Comparison of ENCODE assay signal across 10 cellular contexts in the genomic region with DNA sequence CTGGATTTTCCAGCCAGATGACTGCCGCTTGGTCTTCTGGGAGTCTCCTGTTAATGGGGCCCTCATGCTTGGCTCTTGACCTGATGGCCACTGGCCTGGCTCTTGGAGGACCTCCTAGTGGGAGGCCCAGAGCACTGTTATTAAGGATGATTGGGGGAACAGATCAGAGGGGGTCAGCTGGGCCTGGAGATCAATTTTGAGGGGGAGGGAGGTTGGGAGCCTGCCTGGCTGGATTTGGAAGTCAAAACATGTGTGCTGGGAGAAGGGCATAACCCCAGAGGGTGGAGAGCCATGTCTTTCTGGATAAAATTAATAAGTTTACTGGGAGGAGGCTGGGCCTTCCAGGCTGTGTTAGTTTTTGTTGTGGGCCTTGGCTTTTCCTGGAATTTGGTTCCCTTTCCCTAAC. TPM values are rescaled to one million over a fixed set of nuclear protein-coding genes. Genes with fewer than 3 reads are reported as not detected.
DNase-seq lines count a peak whose midpoint lies in the region; ATAC-seq and TF ChIP-seq lines count a peak whose summit lies in the region.
"Had no signal": no experiment of that assay in that cellular context is flagged by ENCODE, and none has a peak within 500 bp of the region (broad histone marks: within the 10 kb centered on the region; RNA-seq: fewer than 3 reads in every experiment).

No MANE protein-coding gene starts in this region.

- H3K9me3 ChIP-seq in thyroid gland: no peaks in the 10 kb centered on the region

- no peaks in the 10 kb centered on the region for H3K27me3 ChIP-seq in thyroid gland

- H3K4me3 Mint-ChIP-seq in T-helper 1 cell treated with Interleukin-12 subunit alpha and Interleukin-12 subunit beta and Interleukin-4 antibody, amounts not matched to agents 30 μg/mL and 1 μg/mL, for 36 hours: peak overlapping the region; percentile 74
- H3K4me3 Mint-ChIP-seq in MCF 10A (ENCODE audit: unreplicated experiment): peak overlapping the region; percentile 89
- H3K4me3 Mint-ChIP-seq in memory B cell: peak overlapping the region; percentile 45

- H3K36me3 ChIP-seq in thyroid gland: no peaks in the 10 kb centered on the region

- TF ChIP-seq CTCF in MCF 10A (IDR thresholded peaks at IDR 0.05; ENCODE audit: unreplicated experiment): no peak
- TF ChIP-seq CTCF in thyroid gland (IDR thresholded peaks at IDR 0.05): no peak

- peaks cover 16 to 22% of the 10 kb centered on the region in 2 donors for H3K4me1 ChIP-seq in thyroid gland

- no peak for TF ChIP-seq POLR2A in thyroid gland (IDR thresholded peaks at IDR 0.05)

- peaks cover 10% of the 10 kb centered on the region for H3K36me3 Mint-ChIP-seq in T-helper 1 cell treated with Interleukin-12 subunit alpha and Interleukin-12 subunit beta and Interleukin-4 antibody, amounts not matched to agents 30 μg/mL and 1 μg/mL, for 36 hours (ENCODE audit: low read depth)
- H3K36me3 Mint-ChIP-seq in MCF 10A (ENCODE audit: insufficient read depth, unreplicated experiment) (no peaks in the 10 kb centered on the region), memory B cell (peaks cover 14% of the 10 kb centered on the region)

- BruUV-seq in MCF 10A (replicated peaks; lab: Mats Ljungman, UMichigan): no TSS peak

- no peaks in the 10 kb centered on the region for H3K27me3 Mint-ChIP-seq in T-helper 1 cell treated with Interleukin-12 subunit alpha and Interleukin-12 subunit beta and Interleukin-4 antibody, amounts not matched to agents 30 μg/mL and 1 μg/mL, for 36 hours (ENCODE audit: low read depth)
- H3K27me3 Mint-ChIP-seq in MCF 10A (ENCODE audit: insufficient read depth, unreplicated experiment): no peaks in the 10 kb centered on the region
- H3K27me3 Mint-ChIP-seq in memory B cell: no peaks in the 10 kb centered on the region

- H3K27ac Mint-ChIP-seq in T-helper 1 cell treated with Interleukin-12 subunit alpha and Interleukin-12 subunit beta and Interleukin-4 antibody, amounts not matched to agents 30 μg/mL and 1 μg/mL, for 36 hours: peak overlapping the region; percentile 74
- peak overlapping the region; percentile 87 for H3K27ac Mint-ChIP-seq in MCF 10A (ENCODE audit: low read depth, unreplicated experiment)
- peak overlapping the region; percentile 99 for H3K27ac Mint-ChIP-seq in memory B cell

- intact Hi-C loops in MCF 10A (cut with micrococcal nuclease) (loop anchor here (5.0 to 10.0 kb wide), 10 partner anchors 67 to 783 kb away; no protein-coding TSS in a partner anchor), thyroid gland (cut with DNase I) (no loop called here)

- H3K9me3 Mint-ChIP-seq in T-helper 1 cell treated with Interleukin-12 subunit alpha and Interleukin-12 subunit beta and Interleukin-4 antibody, amounts not matched to agents 30 μg/mL and 1 μg/mL, for 36 hours: peaks cover 18% of the 10 kb centered on the region
- H3K9me3 Mint-ChIP-seq in MCF 10A (ENCODE audit: unreplicated experiment): peaks cover 8% of the 10 kb centered on the region
- peaks cover 8% of the 10 kb centered on the region for H3K9me3 Mint-ChIP-seq in memory B cell

- H3K4me1 Mint-ChIP-seq in T-helper 1 cell treated with Interleukin-12 subunit alpha and Interleukin-12 subunit beta and Interleukin-4 antibody, amounts not matched to agents 30 μg/mL and 1 μg/mL, for 36 hours (ENCODE audit: low read depth): peaks cover 32% of the 10 kb centered on the region
- H3K4me1 Mint-ChIP-seq in MCF 10A (ENCODE audit: insufficient read depth, unreplicated experiment): peaks cover 19% of the 10 kb centered on the region
- peaks cover 17% of the 10 kb centered on the region for H3K4me1 Mint-ChIP-seq in memory B cell

- ATAC-seq in memory B cell (ENCODE audit: low read depth): no peak
- ATAC-seq in esophagus mucosa: no peak

- CTCF ChIA-PET in MCF 10A (lab: Yijun Ruan, JAX): no interaction called here

- POLR2A ChIA-PET in MCF 10A (lab: Yijun Ruan, JAX): interaction anchor here (0.6 to 3.1 kb wide), 3 partner anchors 21 to 513 kb away, joined by 3 to 25 read pairs (median 5); partner anchors contain the start of gene JUN

- H3K4me3 ChIP-seq in thyroid gland (replicated peaks in 1 of 3): no peak overlapping the region

- peak overlapping the region; percentile 16 to 98 (median 96) for H3K27ac ChIP-seq in thyroid gland

- 59 to 82% methylated on average over 1 of the region's 1 CpG for WGBS in thyroid gland, 2 donors

- DNase-seq in T-helper 1 cell (no peak), MCF 10A (ENCODE audit: unreplicated experiment) (no peak), memory B cell (ENCODE audit: low spot score in 2 of 2) (no peak), thyroid gland (peak; percentile 23 to 31), NCI-H1105 treated with DMSO at 0.1 percent for 48 hours (lab: John Stamatoyannopoulos, UW) (no peak), NCI-H2196 (lab: John Stamatoyannopoulos, UW; ENCODE audit: unreplicated experiment) (no peak)
- DNase-seq: ACHN, cortex of kidney had no signal

RNA-seq across cellular contexts. Expression of gene FGGY, which starts 1.3 kb away (rescaled TPM):
- total RNA-seq in MCF 10A (2022): 8.0 and 10.6 TPM in 2 replicates
- 10 to 100 TPM; 24.6 to 46.1 (median 36.4) TPM for total RNA-seq in thyroid gland
- total RNA-seq in esophagus mucosa: 10.4 TPM

Comparison
In these comparisons a context has a peak if more than half of its experiments do, and no peak if none do; other contexts are left out.
1. DNase-seq: peak in thyroid gland (2 of 2); none in T-helper 1 cell (0 of 5), MCF 10A (single experiment), memory B cell (0 of 2), NCI-H1105 treated with DMSO at 0.1 percent for 48 hours (single experiment) and NCI-H2196 (single experiment).
2. Peak in every context shown above with its lines, with median percentiles within 50 percentile points of each other: H3K27ac Mint-ChIP-seq and H3K4me3 Mint-ChIP-seq.